ENCODE assay signal across 8 cellular contexts in the genomic region with DNA sequence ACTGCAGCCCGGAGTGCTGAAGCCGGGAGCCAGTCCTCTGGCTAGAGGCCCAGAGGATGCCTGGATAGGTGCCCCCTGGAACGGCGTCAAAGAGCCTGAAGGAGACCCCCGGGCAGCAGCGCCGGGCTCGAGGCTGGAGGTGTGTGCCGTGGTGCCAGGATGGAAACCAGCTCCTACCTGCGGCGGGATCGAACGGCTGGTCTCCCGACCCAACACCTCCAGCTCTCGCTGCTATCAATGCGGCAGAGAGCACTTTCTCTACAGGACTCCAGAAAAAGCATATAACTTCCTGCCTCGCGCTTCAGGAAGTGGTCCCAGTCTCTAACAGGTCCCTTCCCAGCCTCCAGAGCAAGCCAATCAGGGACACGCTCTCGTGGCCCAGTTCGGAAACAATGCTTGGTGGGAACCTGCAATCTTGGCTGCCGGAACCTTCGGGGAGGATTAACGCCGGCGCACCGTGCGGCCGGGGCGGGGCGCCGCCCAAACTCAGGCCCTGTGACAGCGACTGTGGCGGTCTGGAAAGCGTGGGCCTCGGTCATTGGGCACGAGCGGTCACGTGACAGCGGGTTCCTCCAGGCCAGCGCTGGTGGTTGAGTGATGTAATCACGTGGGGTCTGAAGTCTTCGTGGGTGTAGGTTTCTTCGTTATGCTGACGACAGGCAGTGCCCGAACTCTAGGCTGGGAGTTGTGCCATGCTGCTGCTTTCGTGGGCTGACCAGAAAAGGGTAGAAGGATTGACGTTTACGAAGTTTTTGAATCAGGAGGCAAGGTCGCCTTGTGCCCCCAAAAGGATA. TPM values are rescaled to one million over a fixed set of nuclear protein-coding genes. Genes with fewer than 3 reads are reported as not detected.
A peak's percentile ranks its signal among the peaks of the same experiment; 100 is the strongest.
DNase-seq lines count a peak whose midpoint lies in the region; ATAC-seq and TF ChIP-seq lines count a peak whose summit lies in the region.

SLC33A1 (minus strand) TSS at position 281 of the 794 bp plus-strand sequence. CDS start 430 bp downstream, outside the sequence.

- no peaks in the 10 kb centered on the region for H3K36me3 Mint-ChIP-seq in T-helper 17 cell (ENCODE audit: low read depth)

- DNase-seq in NCI-H1694 treated with DMSO at 0.1 percent for 48 hours (lab: John Stamatoyannopoulos, UW) (peak; percentile 99), T-helper 17 cell (peak; percentile 96 to 98 (median 98)), amygdala (lab: John Stamatoyannopoulos, UW) (peak; percentile 73 to 100 (median 99)), left cardiac atrium (peak; percentile 100), posterior vena cava (ENCODE audit: low spot score) (peak; percentile 100), upper lobe of right lung (peak; percentile 100)

- peaks cover 28% of the 10 kb centered on the region for H3K4me1 Mint-ChIP-seq in T-helper 17 cell

- peak within 1 kb of the TSS; percentile 98 for H3K4me3 ChIP-seq in upper lobe of right lung

- H3K27ac ChIP-seq in upper lobe of right lung: peak within 1 kb of the TSS; percentile 94

- H3K27me3 ChIP-seq in upper lobe of right lung: no peaks in the 10 kb centered on the region

- H3K4me3 Mint-ChIP-seq in T-helper 17 cell: peak within 1 kb of the TSS; percentile 95

- H3K27me3 Mint-ChIP-seq in T-helper 17 cell: no peaks in the 10 kb centered on the region

- TF ChIP-seq CTCF in upper lobe of right lung (IDR thresholded peaks at IDR 0.05): no peak

- H3K9me3 ChIP-seq in T-helper 17 cell (ENCODE audit: control insufficient read depth, low read length, poor library complexity, severe bottlenecking) (no peaks in the 10 kb centered on the region), upper lobe of right lung (no peaks in the 10 kb centered on the region)

- peak; percentile 78 for TF ChIP-seq POLR2A in GM15510 (IDR thresholded peaks at IDR 0.05; ENCODE audit: borderline replicate concordance, extremely low read depth, insufficient read length)

- no peaks in the 10 kb centered on the region for H3K36me3 ChIP-seq in upper lobe of right lung

- peaks cover 27% of the 10 kb centered on the region for H3K4me1 ChIP-seq in upper lobe of right lung

- peak within 1 kb of the TSS; percentile 94 for H3K27ac Mint-ChIP-seq in T-helper 17 cell

- intact Hi-C loops in left cardiac atrium (cut with DNase I): loop anchor here in 1 of 2 donors (10.0 kb wide), 1 partner anchor 50 kb away; the partner anchor contains the start of gene C3orf33
- intact Hi-C loops in posterior vena cava (cut with DNase I): no loop called here
- intact Hi-C loops in upper lobe of right lung (cut with DNase I): no loop called here

- peak; percentile 92 for ATAC-seq in HG02885 (IDR thresholded peaks at IDR 0.05; ENCODE audit: poor library complexity, unreplicated experiment)
- ATAC-seq in T-helper 17 cell: peak; percentile 92
- ATAC-seq in left cardiac atrium: peak; percentile 98 to 99
- peak; percentile 99 for ATAC-seq in upper lobe of right lung

RNA-seq across cellular contexts. Expression of gene SLC33A1, which starts in this region (rescaled TPM):
- total RNA-seq in T-helper 17 cell: 10 to 100 TPM; 17.3 to 23.7 TPM
- 10 to 100 TPM; 20.4 to 26.6 TPM for total RNA-seq in left cardiac atrium
- total RNA-seq in posterior vena cava: 10 to 100 TPM; 24.3 to 31.3 TPM
- 36.5 TPM for total RNA-seq in upper lobe of right lung

Comparison
In these comparisons a context has a peak if more than half of its experiments do, and no peak if none do; other contexts are left out.
1. Peak in every context shown above with its lines: DNase-seq, ATAC-seq, H3K4me3 ChIP-seq and H3K27ac ChIP-seq.